9 cellular contexts compared by ENCODE assay signal in the genomic region with DNA sequence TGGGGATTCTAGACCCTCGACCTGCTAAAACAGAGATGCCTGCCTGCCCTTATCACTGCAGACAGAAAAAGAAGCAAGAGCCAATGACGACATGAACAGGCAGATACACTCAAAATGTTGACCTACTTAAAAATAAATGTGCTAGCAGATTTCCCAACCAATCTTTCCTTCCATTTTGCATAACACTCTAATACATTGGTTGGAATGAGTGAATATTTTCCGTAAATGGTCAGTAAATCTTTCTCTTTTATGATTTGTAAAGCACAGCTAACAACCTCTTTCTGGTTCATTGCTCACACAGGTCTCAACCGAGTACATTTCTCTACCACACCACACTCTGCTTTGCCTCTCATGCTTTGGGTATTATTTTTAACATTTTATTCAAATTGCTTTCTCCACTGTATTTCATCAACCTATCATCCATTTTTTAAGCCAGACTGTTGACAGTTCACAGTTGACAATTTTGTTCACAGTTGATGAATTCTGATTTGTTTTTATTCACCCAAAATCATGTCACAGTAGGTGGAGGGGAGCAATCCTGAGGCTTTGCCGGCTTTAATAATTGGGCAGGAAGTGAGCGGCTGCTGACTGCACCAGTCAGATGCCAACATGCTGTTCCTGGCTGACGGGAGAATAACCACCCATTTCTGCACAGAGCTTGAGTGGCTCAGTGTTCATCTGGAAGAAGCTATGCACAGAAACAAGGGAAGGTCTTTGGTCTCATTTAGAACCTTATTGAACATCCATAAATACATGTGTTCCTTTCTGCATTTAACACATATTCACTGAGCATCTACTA.
DNase-seq lines count a peak whose midpoint lies in the region; ATAC-seq lines count a peak whose summit lies in the region.
"Had no signal": no experiment of that assay in that cellular context is flagged by ENCODE, and none has a peak within 500 bp of the region (broad histone marks: within the 10 kb centered on the region; RNA-seq: fewer than 3 reads in every experiment).

No MANE protein-coding gene starts in this region.

- H3K27ac ChIP-seq in Karpas-422 (ENCODE audit: low read length), result peak overlapping the region; percentile 98
- peak overlapping the region; percentile 45 for H3K27ac ChIP-seq in skeletal muscle tissue (ENCODE audit: low read depth, low read length)

- H3K4me1 ChIP-seq in Karpas-422 (ENCODE audit: low read length) (peaks cover 54% of the 10 kb centered on the region), skeletal muscle tissue (ENCODE audit: control insufficient read depth in 3 of 3, insufficient read depth in 3 of 3, low read length in 3 of 3) (peaks cover 0 to 3% (median 0%) of the 10 kb centered on the region in 3 donors)

- H3K27me3 ChIP-seq in Karpas-422 (ENCODE audit: low read length) (no peaks in the 10 kb centered on the region), skeletal muscle tissue (ENCODE audit: control insufficient read depth in 3 of 3, insufficient read depth in 3 of 3, low read length in 3 of 3) (no peaks in the 10 kb centered on the region), H7 (ENCODE audit: control insufficient read depth, insufficient read depth, low read length) (no peaks in the 10 kb centered on the region)

- H3K9me2 ChIP-seq in Karpas-422 (replicated peaks; ENCODE audit: insufficient read depth, low read length), result no peaks in the 10 kb centered on the region

- H3K79me2 ChIP-seq in Karpas-422 (ENCODE audit: low read length), result no peaks in the 10 kb centered on the region

- H3K9me3 ChIP-seq in Karpas-422 (ENCODE audit: low read length) (no peaks in the 10 kb centered on the region), skeletal muscle tissue (ENCODE audit: control insufficient read depth in 3 of 3, low read length in 3 of 3) (no peaks in the 10 kb centered on the region)

- no peaks in the 10 kb centered on the region for H4K20me1 ChIP-seq in Karpas-422 (ENCODE audit: insufficient read depth, low read depth, low read length)

- H3K4me3 ChIP-seq in Karpas-422 (ENCODE audit: low read length) (peak overlapping the region; percentile 41), skeletal muscle tissue (ENCODE audit: low read length in 3 of 3) (no peak overlapping the region), H7 (ENCODE audit: insufficient read depth, low read depth, low read length) (no peak overlapping the region)

- H3K36me3 ChIP-seq in Karpas-422 (ENCODE audit: insufficient read depth, low read length) (no peaks in the 10 kb centered on the region), skeletal muscle tissue (ENCODE audit: control insufficient read depth in 3 of 3, insufficient read depth in 3 of 3, low read length in 3 of 3) (no peaks in the 10 kb centered on the region), H7 (replicated peaks; ENCODE audit: control insufficient read depth, insufficient read depth, low read length) (no peaks in the 10 kb centered on the region)

- peak overlapping the region; percentile 3 for H2AFZ ChIP-seq in Karpas-422 (ENCODE audit: low read length)

- H3K9ac ChIP-seq in Karpas-422 (ENCODE audit: low read length) (peak overlapping the region; percentile 69), skeletal muscle tissue (ENCODE audit: low read depth in 1 of 3, low read length in 3 of 3) (no peak overlapping the region)

- H3K4me2 ChIP-seq in Karpas-422 (ENCODE audit: low read depth, low read length, poor library complexity, severe bottlenecking), result peak overlapping the region; percentile 80

- ATAC-seq in GM18867 (IDR thresholded peaks at IDR 0.05; ENCODE audit: unreplicated experiment) (peak; percentile 72), GM18520 (IDR thresholded peaks at IDR 0.05; ENCODE audit: unreplicated experiment) (no peak), HG03108 (IDR thresholded peaks at IDR 0.05; ENCODE audit: unreplicated experiment) (no peak)

- DNase-seq in Karpas-422, result peak; percentile 89
- peak; percentile 44 for DNase-seq in fibroblast of gingiva (ENCODE audit: low read depth)
- no peak for DNase-seq in AML-193 (lab: John Stamatoyannopoulos, UW)
- DNase-seq in H7, result no peak
- DNase-seq: activated CD4-positive, alpha-beta memory T cell treated with anti-CD3 and anti-CD28 coated beads for 36 hours had no signal

Comparison
In these comparisons a context has a peak if more than half of its experiments do, and no peak if none do; other contexts are left out.
1. DNase-seq: peak in Karpas-422 (single experiment) and fibroblast of gingiva (single experiment); none in AML-193 (0 of 2) and H7 (single experiment).